In genomic region chr2:20667151-20667530, GRCh38 we compare ENCODE assay signal across 9 cellular contexts. TPM values are rescaled to one million over a fixed set of nuclear protein-coding genes. Genes with fewer than 3 reads are reported as not detected.
DNase-seq lines count a peak whose midpoint lies in the region; ATAC-seq and TF ChIP-seq lines count a peak whose summit lies in the region.
"Had no signal": no experiment of that assay in that cellular context is flagged by ENCODE, and none has a peak within 500 bp of the region (broad histone marks: within the 10 kb centered on the region; RNA-seq: fewer than 3 reads in every experiment).

No MANE protein-coding gene starts in this region.

- H3K27me3 Mint-ChIP-seq in nephron progenitor cell (ENCODE audit: low read depth, poor library complexity) (peaks cover 96% of the 10 kb centered on the region), HFFc6 (ENCODE audit: insufficient read depth) (peaks cover 34% of the 10 kb centered on the region)

- H3K9ac ChIP-seq in BLaER1 treated with 17β-estradiol and CSF1 and Interleukin-3, amounts not matched to agents 10 nM and 100 nM: peak overlapping the region in 5 of 11 experiments; percentile 5 to 50 (median 33); a peak in 5 of 22 replicates

- ATAC-seq in HG02973 (IDR thresholded peaks at IDR 0.05; ENCODE audit: unreplicated experiment): no peak

- peaks cover 0 to 19% (median 9%) of the 10 kb centered on the region in 11 experiments; a peak in 7 of 22 replicates for H3K9me3 ChIP-seq in BLaER1 treated with 17β-estradiol and CSF1 and Interleukin-3, amounts not matched to agents 10 nM and 100 nM (replicated peaks in 1 of 11)
- no peaks in the 10 kb centered on the region for H3K9me3 ChIP-seq in effector memory CD4-positive, alpha-beta T cell (ENCODE audit: control insufficient read depth, low read length)

- no peak overlapping the region for H3K27ac Mint-ChIP-seq in nephron progenitor cell
- H3K27ac Mint-ChIP-seq in HFFc6: no peak overlapping the region

- intact Hi-C loops in head of caudate nucleus (cut with DNase I): no loop called here

- peak overlapping the region; percentile 83 to 94 (median 91) for H3K4me2 ChIP-seq in BLaER1 treated with 17β-estradiol and CSF1 and Interleukin-3, amounts not matched to agents 10 nM and 100 nM

- DNase-seq in HEK293T (ENCODE audit: extremely low spot score): peak; percentile 62
- no peak for DNase-seq in effector memory CD4-positive, alpha-beta T cell
- peak; percentile 47 for DNase-seq in nephron progenitor cell
- DNase-seq in HFFc6: no peak
- no peak for DNase-seq in central memory CD4-positive, alpha-beta T cell
- DNase-seq in head of caudate nucleus: no peak

- H3K9me3 Mint-ChIP-seq in nephron progenitor cell (no peaks in the 10 kb centered on the region), HFFc6 (no peaks in the 10 kb centered on the region)

- POLR2A ChIA-PET in HEK293T (lab: Yijun Ruan, JAX): no interaction called here

- no peaks in the 10 kb centered on the region for H3K36me3 Mint-ChIP-seq in nephron progenitor cell (ENCODE audit: low read depth)
- no peaks in the 10 kb centered on the region for H3K36me3 Mint-ChIP-seq in HFFc6 (ENCODE audit: low read depth)

- CTCF ChIA-PET in HEK293T (lab: Yijun Ruan, JAX): interaction anchor here (2.4 kb wide), 1 partner anchor 10 kb away, joined by 14 read pairs; no protein-coding TSS in a partner anchor

- H3K36me3 ChIP-seq in BLaER1 treated with 17β-estradiol and CSF1 and Interleukin-3, amounts not matched to agents 10 nM and 100 nM: no peaks in the 10 kb centered on the region
- H3K36me3 ChIP-seq in effector memory CD4-positive, alpha-beta T cell (ENCODE audit: control insufficient read depth, insufficient read depth, low read length): no peaks in the 10 kb centered on the region

- H3K4me3 Mint-ChIP-seq in nephron progenitor cell (no peak overlapping the region), HFFc6 (no peak overlapping the region)

- peaks cover 8 to 20% (median 16%) of the 10 kb centered on the region in 10 experiments; a peak in 18 of 20 replicates for H3K4me1 ChIP-seq in BLaER1 treated with 17β-estradiol and CSF1 and Interleukin-3, amounts not matched to agents 10 nM and 100 nM
- H3K4me1 ChIP-seq in effector memory CD4-positive, alpha-beta T cell (ENCODE audit: control insufficient read depth, insufficient read depth, low read length, poor library complexity, severe bottlenecking): peaks cover 26% of the 10 kb centered on the region

- H3K4me3 ChIP-seq in BLaER1 treated with 17β-estradiol and CSF1 and Interleukin-3, amounts not matched to agents 10 nM and 100 nM: peak overlapping the region; percentile 49 to 72 (median 59)
- H3K4me3 ChIP-seq in effector memory CD4-positive, alpha-beta T cell (ENCODE audit: insufficient read depth, low read depth, low read length, poor library complexity, severe bottlenecking): peak overlapping the region; percentile 48

- H3K4me1 Mint-ChIP-seq in nephron progenitor cell: peaks cover 24% of the 10 kb centered on the region
- no peaks in the 10 kb centered on the region for H3K4me1 Mint-ChIP-seq in HFFc6 (ENCODE audit: low read depth)

- H4K20me1 ChIP-seq in BLaER1 treated with 17β-estradiol and CSF1 and Interleukin-3, amounts not matched to agents 10 nM and 100 nM: peaks cover 0 to 69% (median 55%) of the 10 kb centered on the region in 11 experiments; a peak in 17 of 22 replicates

- H3K27ac ChIP-seq in BLaER1 treated with 17β-estradiol and CSF1 and Interleukin-3, amounts not matched to agents 10 nM and 100 nM: no peak overlapping the region
- H3K27ac ChIP-seq in effector memory CD4-positive, alpha-beta T cell (ENCODE audit: insufficient read depth, low read length, poor library complexity, severe bottlenecking): no peak overlapping the region

- peaks cover 82 to 98% (median 97%) of the 10 kb centered on the region in 11 experiments for H3K27me3 ChIP-seq in BLaER1 treated with 17β-estradiol and CSF1 and Interleukin-3, amounts not matched to agents 10 nM and 100 nM
- H3K27me3 ChIP-seq in effector memory CD4-positive, alpha-beta T cell (replicated peaks; ENCODE audit: control insufficient read depth, insufficient read depth, low read length, poor library complexity, severe bottlenecking): peaks cover 70% of the 10 kb centered on the region

- TF ChIP-seq CTCF in nephron progenitor cell (IDR thresholded peaks at IDR 0.05) (no peak), HFFc6 (IDR thresholded peaks at IDR 0.05) (no peak; the same call in none of the 2 replicates)

TF ChIP-seq in HEK293T, 16 proteins besides CTCF, POLR2A, EP300 and RAD21:
- TF ChIP-seq SUZ12 (IDR thresholded peaks at IDR 0.05): no peak

RNA-seq across cellular contexts. Expression of gene GDF7, which starts 0.2 kb away (rescaled TPM):
- total RNA-seq in HFFc6 (2021; fragmentation: NEBNext Ultra II Directional; extraction: Animal tissue kit (Norgen Biotek cat#: 25700)): under 1 TPM in 1 of 6 experiments, not detected in 5; 0.05 TPM
- total RNA-seq: T-helper 1 cell treated with Interleukin-12 subunit alpha and Interleukin-12 subunit beta and Interleukin-4 antibody, amounts not matched to agents 30 ng/mL and 1 ng/mL, for 36 hours had no signal

RNA-seq across cellular contexts. Expression of gene HS1BP3, which starts 16.2 kb away (rescaled TPM):
- total RNA-seq in HFFc6 (2021; fragmentation: NEBNext Ultra II Directional; extraction: Animal tissue kit (Norgen Biotek cat#: 25700)): 10 to 100 TPM; 12.7 to 17.3 (median 15.8) TPM

Comparison
In these comparisons a context has a peak if more than half of its experiments do, and no peak if none do; other contexts are left out.
1. DNase-seq: peak in HEK293T (single experiment) and nephron progenitor cell (single experiment); none in effector memory CD4-positive, alpha-beta T cell (0 of 3), HFFc6 (single experiment), central memory CD4-positive, alpha-beta T cell (single experiment) and head of caudate nucleus (0 of 42).